ENCODE assay signal across 22 cellular contexts in genomic region chr2:23708771-23709170, GRCh38.
"Had no signal": no experiment of that assay in that cellular context is flagged by ENCODE, and none has a peak within 500 bp of the region (broad histone marks: within the 10 kb centered on the region; RNA-seq: fewer than 3 reads in every experiment).

No MANE protein-coding gene starts in this region.

- ATAC-seq: mucosa of descending colon; naive thymus-derived CD4-positive, alpha-beta T cell; pancreas; right cardiac atrium; sciatic nerve; stimulated activated naive B cell treated with anti-CD40 and anti-IgM and Interleukin-4, amounts not matched to agents 10 μg/mL and 1 μg/mL and 100 μg/mL, for 72 hours; stimulated activated naive CD8-positive, alpha-beta T cell treated with anti-CD3 and anti-CD28 coated beads, Interleukin-15, Interleukin-2, amounts not matched to agents 100 U/mL and 50 U/mL, for 24 hours had no signal

- DNase-seq: hypothalamus; immature natural killer cell; left ventricle myocardium inferior; mesendoderm; mucosa of descending colon; naive thymus-derived CD4-positive, alpha-beta T cell; nucleus accumbens; pancreas; retina; right cardiac atrium; stimulated activated CD4-positive, alpha-beta T cell treated with anti-CD3 and anti-CD28 coated beads, Interleukin-12 subunit alpha, Interleukin-12 subunit beta, amount 100 ng/mL, for 4 hours; stimulated activated CD4-positive, alpha-beta T cell treated with anti-CD3 and anti-CD28 coated beads, Interleukin-15, amount 100 ng/mL, for 24 hours; stimulated activated CD4-positive, alpha-beta T cell treated with anti-CD3 and anti-CD28 coated beads, Interleukin-2, amount 100 ng/mL, for 24 hours; stimulated activated CD4-positive, alpha-beta T cell treated with anti-CD3 and anti-CD28 coated beads, Interleukin-4, amount 100 ng/mL, for 1 hour; stimulated activated naive B cell treated with anti-CD40 and anti-IgM and Interleukin-4, amounts not matched to agents 10 μg/mL and 1 μg/mL and 100 μg/mL, for 72 hours; stimulated activated naive CD8-positive, alpha-beta T cell treated with anti-CD3 and anti-CD28 coated beads, Interleukin-15, Interleukin-2, amounts not matched to agents 100 U/mL and 50 U/mL, for 24 hours; stomach; testis; thyroid gland; transverse colon; upper lobe of left lung had no signal
